12 cellular contexts compared by ENCODE assay signal in genomic region chr1:212040629-212041028, GRCh38. TPM values are rescaled to one million over a fixed set of nuclear protein-coding genes. Genes with fewer than 3 reads are reported as not detected.
DNase-seq lines count a peak whose midpoint lies in the region; ATAC-seq, FAIRE-seq and TF ChIP-seq lines count a peak whose summit lies in the region.
"Had no signal": no experiment of that assay in that cellular context is flagged by ENCODE, and none has a peak within 500 bp of the region (broad histone marks: within the 10 kb centered on the region; RNA-seq: fewer than 3 reads in every experiment).

No MANE protein-coding gene starts in this region.

- H3K79me2 ChIP-seq in SK-N-SH (ENCODE audit: insufficient read depth), result peaks cover 94% of the 10 kb centered on the region

- H3K4me2 ChIP-seq in SK-N-SH, result peak overlapping the region; percentile 38

- intact Hi-C loops in upper lobe of right lung (cut with DNase I), result no loop called here

- H3K27ac ChIP-seq in CD4-positive, CD25-positive, alpha-beta regulatory T cell (ENCODE audit: insufficient read depth, low read length, poor library complexity, severe bottlenecking), result no peak overlapping the region
- H3K27ac ChIP-seq in SK-N-SH (ENCODE audit: low read depth in 2 of 2, low read length in 1 of 2) (no peak overlapping the region; a peak in 1 of 4 replicates), upper lobe of right lung (no peak overlapping the region)

- TF ChIP-seq EP300 in SK-N-SH (IDR thresholded peaks at IDR 0.05; ENCODE audit: borderline replicate concordance in 1 of 2, low read depth in 1 of 2, low read length in 1 of 2), result no peak

- TF ChIP-seq CTCF in SK-N-SH (IDR thresholded peaks at IDR 0.05) (no peak), upper lobe of right lung (IDR thresholded peaks at IDR 0.05) (no peak)

- WGBS in SK-N-SH (ENCODE audit: low lambda C conversion rate), result 74% methylated on average over 4 of the region's 4 CpGs

- ATAC-seq in CD4-positive, CD25-positive, alpha-beta regulatory T cell (ENCODE audit: low read depth in 2 of 2), result no peak
- ATAC-seq in upper lobe of right lung, result no peak

- H3K27me3 ChIP-seq in CD4-positive, CD25-positive, alpha-beta regulatory T cell (ENCODE audit: control insufficient read depth, insufficient read depth, low read length), result no peaks in the 10 kb centered on the region
- H3K27me3 ChIP-seq in SK-N-SH (ENCODE audit: insufficient read depth) (no peaks in the 10 kb centered on the region), upper lobe of right lung (no peaks in the 10 kb centered on the region)

- peak overlapping the region; percentile 44 to 96 (median 60) for H3K4me3 Mint-ChIP-seq in CD4-positive, CD25-positive, alpha-beta regulatory T cell
- H3K4me3 Mint-ChIP-seq in immature natural killer cell, result peak overlapping the region in 4 of 5 donors; percentile 23 to 74 (median 38)
- H3K4me3 Mint-ChIP-seq: H9 had no signal

- no peaks in the 10 kb centered on the region for H3K9me2 ChIP-seq in SK-N-SH

- H3K9ac ChIP-seq in SK-N-SH, result no peak overlapping the region

- peak overlapping the region in 2 of 3 donors; percentile 48 to 63 for H3K27ac Mint-ChIP-seq in CD4-positive, CD25-positive, alpha-beta regulatory T cell
- H3K27ac Mint-ChIP-seq in immature natural killer cell, result peak overlapping the region in 1 of 6 donors; percentile 70
- H3K27ac Mint-ChIP-seq: H9 had no signal

- H3K36me3 ChIP-seq in CD4-positive, CD25-positive, alpha-beta regulatory T cell (ENCODE audit: control insufficient read depth, insufficient read depth, low read length), result no peaks in the 10 kb centered on the region
- H3K36me3 ChIP-seq in SK-N-SH (replicated peaks in 1 of 2; ENCODE audit: control insufficient read depth in 1 of 2, insufficient read depth in 2 of 2, low read length in 1 of 2) (peaks cover 0 to 8% of the 10 kb centered on the region in 2 experiments), upper lobe of right lung (no peaks in the 10 kb centered on the region)

- no peaks in the 10 kb centered on the region for H3K36me3 Mint-ChIP-seq in CD4-positive, CD25-positive, alpha-beta regulatory T cell
- H3K36me3 Mint-ChIP-seq in immature natural killer cell, result no peaks in the 10 kb centered on the region

- peaks cover under 1% of the 10 kb centered on the region for H3K27me3 Mint-ChIP-seq in CD4-positive, CD25-positive, alpha-beta regulatory T cell
- H3K27me3 Mint-ChIP-seq in immature natural killer cell (ENCODE audit: low read depth in 3 of 3), result peaks cover 0 to 5% (median under 1%) of the 10 kb centered on the region in 3 donors

- peaks cover 18 to 41% (median 32%) of the 10 kb centered on the region in 4 donors for H3K4me1 Mint-ChIP-seq in CD4-positive, CD25-positive, alpha-beta regulatory T cell
- H3K4me1 Mint-ChIP-seq in immature natural killer cell, result peaks cover 18 to 30% of the 10 kb centered on the region in 2 donors

- no peak for DNase-seq in CD4-positive, CD25-positive, alpha-beta regulatory T cell
- DNase-seq in GM18507 (ENCODE audit: extremely low spot score, insufficient read length, low read depth) (no peak), SK-N-SH (no peak), immature natural killer cell (no peak), DMS 273 treated with DMSO at 0.1 percent for 48 hours (lab: John Stamatoyannopoulos, UW) (no peak), OCI-M1 (lab: John Stamatoyannopoulos, UW) (no peak), upper lobe of right lung (no peak), DMS79 treated with DMSO at 0.1 percent for 48 hours (lab: John Stamatoyannopoulos, UW) (no peak)
- DNase-seq: activated naive CD4-positive, alpha-beta T cell treated with anti-CD3 and anti-CD28 coated beads, Interleukin-2, amount 50 U/mL, for 16 hours; H9; NCI-H1092; NCI-H82 had no signal

- peaks cover 20% of the 10 kb centered on the region for H3K4me1 ChIP-seq in CD4-positive, CD25-positive, alpha-beta regulatory T cell (ENCODE audit: control insufficient read depth, insufficient read depth, low read length, poor library complexity, severe bottlenecking)
- peaks cover 0 to 17% of the 10 kb centered on the region in 2 experiments; a peak in 3 of 4 replicates for H3K4me1 ChIP-seq in SK-N-SH (ENCODE audit: control insufficient read depth in 1 of 2, insufficient read depth in 2 of 2, low read depth in 1 of 2, low read length in 1 of 2)
- peaks cover 4% of the 10 kb centered on the region for H3K4me1 ChIP-seq in upper lobe of right lung

- FAIRE-seq in GM18507 (lab: Jason Lieb, UNC), result peak; percentile 26

- H3K9me3 ChIP-seq in CD4-positive, CD25-positive, alpha-beta regulatory T cell (ENCODE audit: control insufficient read depth in 2 of 2, low read length in 2 of 2), result no peaks in the 10 kb centered on the region
- H3K9me3 ChIP-seq in SK-N-SH, result no peaks in the 10 kb centered on the region
- H3K9me3 ChIP-seq in upper lobe of right lung, result no peaks in the 10 kb centered on the region

- H2AFZ ChIP-seq in SK-N-SH (ENCODE audit: low read depth), result peak overlapping the region; percentile 59

- no peaks in the 10 kb centered on the region for H3K9me3 Mint-ChIP-seq in CD4-positive, CD25-positive, alpha-beta regulatory T cell
- no peaks in the 10 kb centered on the region for H3K9me3 Mint-ChIP-seq in immature natural killer cell
- H3K9me3 Mint-ChIP-seq: H9 had no signal

- no peaks in the 10 kb centered on the region for H3F3A ChIP-seq in SK-N-SH (replicated peaks; ENCODE audit: insufficient read depth)

- no peaks in the 10 kb centered on the region; the same call in 1 of the 2 replicates for H4K20me1 ChIP-seq in SK-N-SH (ENCODE audit: insufficient read depth)

- H3K4me3 ChIP-seq in CD4-positive, CD25-positive, alpha-beta regulatory T cell (ENCODE audit: low read depth, low read length), result peak overlapping the region; percentile 85
- no peak overlapping the region; a peak in 1 of 4 replicates for H3K4me3 ChIP-seq in SK-N-SH (ENCODE audit: low read depth in 2 of 2, low read length in 1 of 2)
- H3K4me3 ChIP-seq in upper lobe of right lung, result no peak overlapping the region

- CTCF ChIA-PET in SK-N-SH (lab: Yijun Ruan, JAX), result interaction anchor here (1.9 to 4.4 kb wide), 3 partner anchors 19 to 30 kb away, joined by 6 to 14 read pairs (median 12); no protein-coding TSS in a partner anchor

- POLR2A ChIA-PET in SK-N-SH (lab: Yijun Ruan, JAX), result no interaction called here

- no peak for TF ChIP-seq RAD21 in SK-N-SH (IDR thresholded peaks at IDR 0.05; ENCODE audit: low read length)

TF ChIP-seq in SK-N-SH, 30 proteins besides CTCF, POLR2A, EP300 and RAD21 (continues in another document):
- TF ChIP-seq ELF1 (IDR thresholded peaks at IDR 0.05) (no peak), MEF2A (IDR thresholded peaks at IDR 0.05; ENCODE audit: borderline replicate concordance, low read depth) (no peak), ZBTB33 (IDR thresholded peaks at IDR 0.05; ENCODE audit: borderline replicate concordance, low read depth) (no peak), YY1 (IDR thresholded peaks at IDR 0.05; ENCODE audit: low read depth) (no peak), TAF1 (IDR thresholded peaks at IDR 0.05; ENCODE audit: borderline replicate concordance, low read depth, low read length) (no peak), TEAD4 (IDR thresholded peaks at IDR 0.05; ENCODE audit: borderline replicate concordance, insufficient read depth) (no peak)
- TF ChIP-seq, protein P1, sequence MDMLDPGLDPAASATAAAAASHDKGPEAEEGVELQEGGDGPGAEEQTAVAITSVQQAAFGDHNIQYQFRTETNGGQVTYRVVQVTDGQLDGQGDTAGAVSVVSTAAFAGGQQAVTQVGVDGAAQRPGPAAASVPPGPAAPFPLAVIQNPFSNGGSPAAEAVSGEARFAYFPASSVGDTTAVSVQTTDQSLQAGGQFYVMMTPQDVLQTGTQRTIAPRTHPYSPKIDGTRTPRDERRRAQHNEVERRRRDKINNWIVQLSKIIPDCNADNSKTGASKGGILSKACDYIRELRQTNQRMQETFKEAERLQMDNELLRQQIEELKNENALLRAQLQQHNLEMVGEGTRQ (IDR thresholded peaks at IDR 0.05; ENCODE audit: borderline replicate concordance, low read depth, low read length), result no peak
- TF ChIP-seq, protein P2, sequence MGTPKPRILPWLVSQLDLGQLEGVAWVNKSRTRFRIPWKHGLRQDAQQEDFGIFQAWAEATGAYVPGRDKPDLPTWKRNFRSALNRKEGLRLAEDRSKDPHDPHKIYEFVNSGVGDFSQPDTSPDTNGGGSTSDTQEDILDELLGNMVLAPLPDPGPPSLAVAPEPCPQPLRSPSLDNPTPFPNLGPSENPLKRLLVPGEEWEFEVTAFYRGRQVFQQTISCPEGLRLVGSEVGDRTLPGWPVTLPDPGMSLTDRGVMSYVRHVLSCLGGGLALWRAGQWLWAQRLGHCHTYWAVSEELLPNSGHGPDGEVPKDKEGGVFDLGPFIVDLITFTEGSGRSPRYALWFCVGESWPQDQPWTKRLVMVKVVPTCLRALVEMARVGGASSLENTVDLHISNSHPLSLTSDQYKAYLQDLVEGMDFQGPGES (IDR thresholded peaks at IDR 0.05; ENCODE audit: low read depth, low read length), result no peak

RNA-seq across cellular contexts. Expression of gene DTL, which starts 5.1 kb away (rescaled TPM):
- total RNA-seq in CD4-positive, CD25-positive, alpha-beta regulatory T cell, result 4.7 TPM
- polyA plus RNA-seq in CD4-positive, CD25-positive, alpha-beta regulatory T cell, result 1 to 10 TPM in 3 of 4 donors, under 1 TPM in 1; 0.95 to 2.4 (median 1.1) TPM
- polyA plus RNA-seq in SK-N-SH (2012; rRNA removed), result 9.3 and 12.6 TPM in 2 replicates
- 7.9 and 9.3 TPM in 2 replicates for polyA plus RNA-seq in SK-N-SH (2012; cell fraction: cytosol; rRNA removed)
- polyA plus RNA-seq in SK-N-SH (2012; cell fraction: nucleus; rRNA removed), result 7.0 and 13.1 TPM in 2 replicates
- 1 to 10 TPM; 1.4 to 3.5 (median 3.1) TPM for polyA plus RNA-seq in immature natural killer cell
- 1.7 TPM for total RNA-seq in upper lobe of right lung

RNA-seq across cellular contexts. Expression of gene INTS7, which starts 5.3 kb away (rescaled TPM):
- 15.8 TPM for total RNA-seq in CD4-positive, CD25-positive, alpha-beta regulatory T cell
- polyA plus RNA-seq in CD4-positive, CD25-positive, alpha-beta regulatory T cell, result 10 to 100 TPM; 16.4 to 20.5 (median 18.5) TPM
- polyA plus RNA-seq in SK-N-SH (2012; rRNA removed) (8.7 and 11.7 TPM in 2 replicates), immature natural killer cell (10 to 100 TPM; 16.6 to 17.3 (median 17.0) TPM)
- polyA plus RNA-seq in SK-N-SH (2012; cell fraction: cytosol; rRNA removed), result 9.1 and 10.3 TPM in 2 replicates
- polyA plus RNA-seq in SK-N-SH (2012; cell fraction: nucleus; rRNA removed), result 5.2 and 13.6 TPM in 2 replicates
- total RNA-seq in upper lobe of right lung, result 15.9 TPM
